ENCODE assay signal across 26 cellular contexts in the genomic region with DNA sequence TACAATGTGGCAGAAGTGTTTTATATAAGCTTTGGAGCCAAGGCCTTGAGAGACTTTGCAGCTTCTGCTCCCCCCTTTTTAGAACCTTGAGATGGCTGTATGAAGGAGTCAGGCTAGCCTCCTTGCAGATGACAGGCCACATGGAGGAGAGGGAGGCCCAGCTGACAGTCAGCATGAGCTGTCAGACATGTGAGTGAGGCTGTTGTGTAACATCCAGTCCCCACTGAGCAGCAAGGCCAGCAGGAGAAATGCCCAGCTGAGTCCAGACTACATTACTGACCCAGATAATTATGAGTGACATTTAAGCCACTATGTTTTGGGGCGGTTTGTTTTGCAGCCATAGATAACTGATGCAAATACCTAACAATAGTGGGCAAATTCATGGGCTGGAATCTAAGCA.
A peak's percentile ranks its signal among the peaks of the same experiment; 100 is the strongest.
DNase-seq lines count a peak whose midpoint lies in the region; ATAC-seq and TF ChIP-seq lines count a peak whose summit lies in the region.
"Had no signal": no experiment of that assay in that cellular context is flagged by ENCODE, and none has a peak within 500 bp of the region (broad histone marks: within the 10 kb centered on the region; RNA-seq: fewer than 3 reads in every experiment).

No MANE protein-coding gene starts in this region.

- no peaks in the 10 kb centered on the region for H3K36me3 Mint-ChIP-seq in effector memory CD8-positive, alpha-beta T cell (ENCODE audit: insufficient read depth)
- no peaks in the 10 kb centered on the region for H3K36me3 Mint-ChIP-seq in naive thymus-derived CD4-positive, alpha-beta T cell
- no peaks in the 10 kb centered on the region for H3K36me3 Mint-ChIP-seq in CD4-positive, alpha-beta T cell (ENCODE audit: low read depth)
- H3K36me3 Mint-ChIP-seq: activated naive CD8-positive, alpha-beta T cell; natural killer cell had no signal

- H3K4me1 ChIP-seq in right cardiac atrium (ENCODE audit: control insufficient read depth, insufficient read depth, low read length) (no peaks in the 10 kb centered on the region), heart right ventricle (no peaks in the 10 kb centered on the region)
- H3K4me1 ChIP-seq in naive thymus-derived CD4-positive, alpha-beta T cell (ENCODE audit: control insufficient read depth in 2 of 2, insufficient read depth in 2 of 2, low read length in 2 of 2) = no peaks in the 10 kb centered on the region
- H3K4me1 ChIP-seq: ascending aorta, lower lobe of right lung had no signal

- no peak overlapping the region for H3K4me3 Mint-ChIP-seq in effector memory CD8-positive, alpha-beta T cell
- no peak overlapping the region for H3K4me3 Mint-ChIP-seq in naive thymus-derived CD4-positive, alpha-beta T cell
- no peak overlapping the region for H3K4me3 Mint-ChIP-seq in CD4-positive, alpha-beta T cell
- H3K4me3 Mint-ChIP-seq: activated B cell treated with CpG ODN at 0.5 μM for 24 hours; activated naive CD8-positive, alpha-beta T cell; natural killer cell had no signal

- POLR2A ChIA-PET in naive thymus-derived CD4-positive, alpha-beta T cell (lab: Charles Lee) = no interaction called here
- POLR2A ChIA-PET in CD4-positive, alpha-beta T cell (lab: Charles Lee) = no interaction called here

- no peak for ATAC-seq in right cardiac atrium
- no peak for ATAC-seq in heart right ventricle
- no peak for ATAC-seq in effector memory CD8-positive, alpha-beta T cell (replicated peaks)
- no peak for ATAC-seq in naive thymus-derived CD4-positive, alpha-beta T cell
- no peak for ATAC-seq in CD4-positive, alpha-beta T cell (ENCODE audit: poor library complexity)
- ATAC-seq: lower lobe of right lung, natural killer cell had no signal

- H3K27ac Mint-ChIP-seq in effector memory CD8-positive, alpha-beta T cell = no peak overlapping the region
- no peak overlapping the region for H3K27ac Mint-ChIP-seq in naive thymus-derived CD4-positive, alpha-beta T cell
- H3K27ac Mint-ChIP-seq in CD4-positive, alpha-beta T cell = no peak overlapping the region
- H3K27ac Mint-ChIP-seq: activated B cell treated with CpG ODN at 0.5 μM for 24 hours; activated naive CD8-positive, alpha-beta T cell; natural killer cell; progenitor cell of endocrine pancreas had no signal

- no peaks in the 10 kb centered on the region for H3K4me1 Mint-ChIP-seq in effector memory CD8-positive, alpha-beta T cell (ENCODE audit: low read depth in 2 of 2)
- H3K4me1 Mint-ChIP-seq in naive thymus-derived CD4-positive, alpha-beta T cell = no peaks in the 10 kb centered on the region
- H3K4me1 Mint-ChIP-seq in CD4-positive, alpha-beta T cell (ENCODE audit: low read depth) = no peaks in the 10 kb centered on the region
- H3K4me1 Mint-ChIP-seq: activated B cell treated with CpG ODN at 0.5 μM for 24 hours, natural killer cell had no signal

- H3K27me3 Mint-ChIP-seq in effector memory CD8-positive, alpha-beta T cell = no peaks in the 10 kb centered on the region
- no peaks in the 10 kb centered on the region for H3K27me3 Mint-ChIP-seq in naive thymus-derived CD4-positive, alpha-beta T cell
- H3K27me3 Mint-ChIP-seq in CD4-positive, alpha-beta T cell = no peaks in the 10 kb centered on the region
- H3K27me3 Mint-ChIP-seq: activated B cell treated with CpG ODN at 0.5 μM for 24 hours; activated naive CD8-positive, alpha-beta T cell had no signal

- H3K27me3 ChIP-seq in right cardiac atrium (ENCODE audit: control insufficient read depth, insufficient read depth) (no peaks in the 10 kb centered on the region), heart right ventricle (no peaks in the 10 kb centered on the region)
- no peaks in the 10 kb centered on the region for H3K27me3 ChIP-seq in naive thymus-derived CD4-positive, alpha-beta T cell (ENCODE audit: control insufficient read depth in 2 of 2, insufficient read depth in 2 of 2, low read length in 2 of 2)
- no peaks in the 10 kb centered on the region for H3K27me3 ChIP-seq in CD4-positive, alpha-beta T cell (ENCODE audit: control insufficient read depth, insufficient read depth, low read length)
- H3K27me3 ChIP-seq: ascending aorta had no signal

- no peaks in the 10 kb centered on the region for H3K36me3 ChIP-seq in heart right ventricle
- H3K36me3 ChIP-seq in naive thymus-derived CD4-positive, alpha-beta T cell (ENCODE audit: control insufficient read depth in 2 of 3, insufficient read depth in 3 of 3, low read length in 3 of 3) = no peaks in the 10 kb centered on the region
- H3K36me3 ChIP-seq: ascending aorta, lower lobe of right lung had no signal

- TF ChIP-seq CTCF in heart right ventricle (IDR thresholded peaks at IDR 0.05) = no peak
- no peak for TF ChIP-seq CTCF in epithelial cell of esophagus (IDR thresholded peaks at IDR 0.05; ENCODE audit: insufficient read depth, low read depth, low read length, missing control alignments)
- TF ChIP-seq CTCF in CD4-positive, alpha-beta T cell (IDR thresholded peaks at IDR 0.05) = no peak

- H3K9me3 Mint-ChIP-seq in effector memory CD8-positive, alpha-beta T cell = peaks cover 0 to 8% of the 10 kb centered on the region in 2 donors
- H3K9me3 Mint-ChIP-seq in naive thymus-derived CD4-positive, alpha-beta T cell = peaks cover 0 to 6% (median 0%) of the 10 kb centered on the region in 11 donors
- no peaks in the 10 kb centered on the region for H3K9me3 Mint-ChIP-seq in CD4-positive, alpha-beta T cell
- H3K9me3 Mint-ChIP-seq: activated B cell treated with CpG ODN at 0.5 μM for 24 hours had no signal

- CTCF ChIA-PET in naive thymus-derived CD4-positive, alpha-beta T cell (lab: Charles Lee) = no interaction called here
- CTCF ChIA-PET in CD4-positive, alpha-beta T cell (lab: Charles Lee) = no interaction called here

- no peak overlapping the region for H3K27ac ChIP-seq in right cardiac atrium (ENCODE audit: low read length)
- H3K27ac ChIP-seq in heart right ventricle = no peak overlapping the region
- H3K27ac ChIP-seq in naive thymus-derived CD4-positive, alpha-beta T cell (ENCODE audit: low read depth, low read length) = no peak overlapping the region
- no peak overlapping the region for H3K27ac ChIP-seq in CD4-positive, alpha-beta T cell (ENCODE audit: low read depth, low read length)
- H3K27ac ChIP-seq: ascending aorta, lower lobe of right lung, SK-N-MC had no signal

- DNase-seq in right cardiac atrium = peak in 2 of 3 donors; percentile 14
- no peak for DNase-seq in heart right ventricle
- peak; percentile 16 for DNase-seq in epithelial cell of esophagus (ENCODE audit: low read depth)
- peak; percentile 72 for DNase-seq in iris pigment epithelial cell (ENCODE audit: low read depth)
- no peak for DNase-seq in NCI-H526 treated with DMSO at 0.1 percent for 48 hours (lab: John Stamatoyannopoulos, UW)
- no peak for DNase-seq in effector memory CD8-positive, alpha-beta T cell
- no peak for DNase-seq in naive thymus-derived CD4-positive, alpha-beta T cell
- no peak for DNase-seq in CD4-positive, alpha-beta T cell
- DNase-seq: 8988T; activated B cell treated with CpG ODN at 0.5 μM for 24 hours; activated CD4-positive, alpha-beta T cell treated with anti-CD3 and anti-CD28 coated beads, Interleukin-2, amount 50 U/mL, for 1 hour; activated effector memory CD4-positive, alpha-beta T cell treated with anti-CD3 and anti-CD28 coated beads, Interleukin-2, amount 50 U/mL, for 16 hours; activated T-cell treated with anti-CD3 and anti-CD28 coated beads, Interleukin-2, amount 50 U/mL, for 1 hour; cerebellar nuclear complex; lower lobe of right lung; natural killer cell; NCI-H1417; NCI-H2029; nucleus accumbens; stimulated activated CD4-positive, alpha-beta T cell treated with anti-CD3 and anti-CD28 coated beads, Interleukin-4, amount 100 ng/mL, for 24 hours; T-helper 1 cell; trophoblast cell had no signal

- 76% methylated on average over 1 of the region's 1 CpG for WGBS in right cardiac atrium
- WGBS in heart right ventricle, 2 donors = 81 to 82% methylated on average over 1 of the region's 1 CpG

- intact Hi-C loops in right cardiac atrium (cut with DNase I) = no loop called here
- intact Hi-C loops in heart right ventricle (cut with DNase I) = no loop called here
- intact Hi-C loops in naive thymus-derived CD4-positive, alpha-beta T cell (cut with micrococcal nuclease) = no loop called here
- intact Hi-C loops in CD4-positive, alpha-beta T cell (cut with DNase I, micrococcal nuclease) = no loop called here

- H3K9me3 ChIP-seq in right cardiac atrium (ENCODE audit: control insufficient read depth, low read length) (no peaks in the 10 kb centered on the region), heart right ventricle (no peaks in the 10 kb centered on the region)
- H3K9me3 ChIP-seq in naive thymus-derived CD4-positive, alpha-beta T cell (ENCODE audit: control insufficient read depth in 2 of 3, low read length in 3 of 3) = no peaks in the 10 kb centered on the region
- H3K9me3 ChIP-seq in CD4-positive, alpha-beta T cell (ENCODE audit: control insufficient read depth, low read length) = no peaks in the 10 kb centered on the region
- H3K9me3 ChIP-seq: ascending aorta, lower lobe of right lung had no signal

- H3K4me3 ChIP-seq in right cardiac atrium (ENCODE audit: low read length) = no peak overlapping the region
- no peak overlapping the region for H3K4me3 ChIP-seq in heart right ventricle
- H3K4me3 ChIP-seq in epithelial cell of esophagus (ENCODE audit: low read length) = no peak overlapping the region
- H3K4me3 ChIP-seq in naive thymus-derived CD4-positive, alpha-beta T cell (ENCODE audit: low read length) = no peak overlapping the region
- H3K4me3 ChIP-seq: ascending aorta, lower lobe of right lung, SK-N-MC had no signal

Comparison
In these comparisons a context has a peak if more than half of its experiments do, and no peak if none do; other contexts are left out.
1. DNase-seq: peak in right cardiac atrium (2 of 3), epithelial cell of esophagus (single experiment) and iris pigment epithelial cell (single experiment); none in heart right ventricle (0 of 2), NCI-H526 treated with DMSO at 0.1 percent for 48 hours (single experiment), effector memory CD8-positive, alpha-beta T cell (0 of 3), naive thymus-derived CD4-positive, alpha-beta T cell (0 of 9) and CD4-positive, alpha-beta T cell (0 of 10).